ENCODE assay signal across 8 cellular contexts in the genomic region with DNA sequence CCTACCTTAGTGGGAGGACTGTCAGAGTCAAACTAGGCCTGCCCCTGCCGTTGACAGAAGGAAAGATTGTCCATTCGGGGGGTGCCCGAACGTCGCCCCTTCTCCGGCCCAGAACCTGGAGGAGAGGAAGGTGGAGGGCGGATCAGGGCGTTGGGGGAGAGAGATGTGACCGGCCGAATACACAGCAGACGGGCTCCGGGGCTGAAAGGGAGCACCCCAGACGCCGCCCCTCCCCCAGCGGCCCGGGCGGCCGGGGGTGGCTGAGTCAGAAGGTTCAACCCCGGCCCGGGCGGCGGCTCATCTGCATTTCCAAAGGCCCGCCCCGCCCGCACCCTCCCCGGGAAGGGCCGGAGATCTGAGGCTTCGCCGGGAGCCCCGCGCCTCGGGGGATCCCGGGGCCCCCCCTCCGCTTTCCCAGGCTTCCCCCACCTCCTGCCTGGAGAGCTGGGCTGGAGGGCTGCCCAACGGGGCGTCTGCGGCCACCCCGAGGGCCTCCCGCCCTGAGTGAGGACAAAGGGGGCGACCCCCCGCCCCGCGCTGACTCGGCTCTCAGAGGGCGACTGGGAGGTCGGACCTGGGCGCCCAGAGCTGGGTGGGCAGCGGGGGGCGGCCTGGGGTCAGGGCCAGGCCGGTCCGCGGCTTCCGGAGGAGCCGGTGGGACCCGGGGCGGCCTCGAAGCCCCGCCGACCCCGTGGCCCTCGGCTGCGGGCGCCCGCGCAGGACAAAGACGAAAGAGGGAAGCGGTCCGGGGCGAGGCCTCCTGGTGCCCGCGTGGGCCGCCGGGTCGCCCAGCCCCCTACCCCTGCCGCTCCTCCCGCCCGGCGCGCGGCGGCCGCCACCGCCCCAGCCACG. TPM values are rescaled to one million over a fixed set of nuclear protein-coding genes. Genes with fewer than 3 reads are reported as not detected.
DNase-seq lines count a peak whose midpoint lies in the region; ATAC-seq and TF ChIP-seq lines count a peak whose summit lies in the region.

No MANE protein-coding gene starts in this region.

- peaks cover 22 to 43% of the 10 kb centered on the region in 2 donors for H3K36me3 Mint-ChIP-seq in stimulated activated naive B cell treated with anti-CD40 and anti-IgM and Interleukin-4, amounts not matched to agents 10 μg/mL and 1 μg/mL and 100 μg/mL, for 72 hours

- intact Hi-C loops in mucosa of descending colon (cut with DNase I, micrococcal nuclease), result no loop called here

- DNase-seq in NOMO-1 treated with dmso at 0.1 percent for 144 hours (lab: John Stamatoyannopoulos, UW; ENCODE audit: unreplicated experiment) (peak; percentile 62), erythroblast (lab: John Stamatoyannopoulos, UW) (peak; percentile 88 to 95), mucosa of descending colon (peak; percentile 93 to 95 (median 95))
- peak; percentile 84 for DNase-seq in activated T-cell treated with anti-CD3 and anti-CD28 coated beads, Interleukin-2, amount 50 U/mL, for 1 hour
- DNase-seq in stimulated activated naive B cell treated with anti-CD40 and anti-IgM and Interleukin-4, amounts not matched to agents 10 μg/mL and 1 μg/mL and 100 μg/mL, for 72 hours, result peak; percentile 73

- H3K9ac ChIP-seq in ES-I3 (ENCODE audit: low read depth, low read length), result peak overlapping the region; percentile 99

- peak overlapping the region; percentile 89 to 92 for H3K4me3 Mint-ChIP-seq in stimulated activated naive B cell treated with anti-CD40 and anti-IgM and Interleukin-4, amounts not matched to agents 10 μg/mL and 1 μg/mL and 100 μg/mL, for 72 hours

- H3K27me3 Mint-ChIP-seq in stimulated activated naive B cell treated with anti-CD40 and anti-IgM and Interleukin-4, amounts not matched to agents 10 μg/mL and 1 μg/mL and 100 μg/mL, for 72 hours, result no peaks in the 10 kb centered on the region

- H3K27ac Mint-ChIP-seq in stimulated activated naive B cell treated with anti-CD40 and anti-IgM and Interleukin-4, amounts not matched to agents 10 μg/mL and 1 μg/mL and 100 μg/mL, for 72 hours, result peak overlapping the region; percentile 97

- H3K4me1 ChIP-seq in ES-I3 (ENCODE audit: insufficient read depth, low read length) (peaks cover 12% of the 10 kb centered on the region; the same call in 1 of the 2 replicates), mucosa of descending colon (ENCODE audit: low read depth) (peaks cover 41% of the 10 kb centered on the region)

- ATAC-seq in HG02938 (IDR thresholded peaks at IDR 0.05; ENCODE audit: unreplicated experiment), result peak; percentile 21
- peak; percentile 58 for ATAC-seq in mucosa of descending colon
- ATAC-seq in stimulated activated naive B cell treated with anti-CD40 and anti-IgM and Interleukin-4, amounts not matched to agents 10 μg/mL and 1 μg/mL and 100 μg/mL, for 72 hours (replicated peaks), result peak; percentile 39 to 49
- ATAC-seq in GM21423 (IDR thresholded peaks at IDR 0.05; ENCODE audit: unreplicated experiment), result no peak

- no peaks in the 10 kb centered on the region for H3K9me3 Mint-ChIP-seq in stimulated activated naive B cell treated with anti-CD40 and anti-IgM and Interleukin-4, amounts not matched to agents 10 μg/mL and 1 μg/mL and 100 μg/mL, for 72 hours

- H3K36me3 ChIP-seq in ES-I3 (ENCODE audit: insufficient read depth, low read length) (no peaks in the 10 kb centered on the region; the same call in 1 of the 2 replicates), mucosa of descending colon (ENCODE audit: low read depth) (peaks cover 3% of the 10 kb centered on the region)

- no peak for TF ChIP-seq CTCF in mucosa of descending colon (IDR thresholded peaks at IDR 0.05)

- peaks cover 33 to 56% of the 10 kb centered on the region in 2 donors for H3K4me1 Mint-ChIP-seq in stimulated activated naive B cell treated with anti-CD40 and anti-IgM and Interleukin-4, amounts not matched to agents 10 μg/mL and 1 μg/mL and 100 μg/mL, for 72 hours

- H3K9me3 ChIP-seq in ES-I3 (ENCODE audit: control insufficient read depth, insufficient read depth, low read length) (no peaks in the 10 kb centered on the region), mucosa of descending colon (no peaks in the 10 kb centered on the region)

- TF ChIP-seq POLR2A in erythroblast (IDR thresholded peaks at IDR 0.05; ENCODE audit: low read length), result peak; percentile 63

- H3K4me3 ChIP-seq in mucosa of descending colon, result peak overlapping the region; percentile 59

RNA-seq across cellular contexts. Expression of gene SETD1B, which starts 3.7 kb away (rescaled TPM):
- 10 to 100 TPM; 23.8 to 38.3 (median 27.5) TPM for total RNA-seq in mucosa of descending colon

RNA-seq across cellular contexts. Expression of gene RHOF, which starts 6.6 kb away (rescaled TPM):
- 10 to 100 TPM; 45.5 to 86.7 (median 83.2) TPM for total RNA-seq in mucosa of descending colon

RNA-seq across cellular contexts. Expression of gene HPD, which starts 58.6 kb away (rescaled TPM):
- total RNA-seq in mucosa of descending colon, result 1 to 10 TPM in 1 of 3 donors, under 1 TPM in 1, not detected in 1; 0.63 to 1.0 TPM
